ENCODE assay signal across 29 cellular contexts in the genomic region with DNA sequence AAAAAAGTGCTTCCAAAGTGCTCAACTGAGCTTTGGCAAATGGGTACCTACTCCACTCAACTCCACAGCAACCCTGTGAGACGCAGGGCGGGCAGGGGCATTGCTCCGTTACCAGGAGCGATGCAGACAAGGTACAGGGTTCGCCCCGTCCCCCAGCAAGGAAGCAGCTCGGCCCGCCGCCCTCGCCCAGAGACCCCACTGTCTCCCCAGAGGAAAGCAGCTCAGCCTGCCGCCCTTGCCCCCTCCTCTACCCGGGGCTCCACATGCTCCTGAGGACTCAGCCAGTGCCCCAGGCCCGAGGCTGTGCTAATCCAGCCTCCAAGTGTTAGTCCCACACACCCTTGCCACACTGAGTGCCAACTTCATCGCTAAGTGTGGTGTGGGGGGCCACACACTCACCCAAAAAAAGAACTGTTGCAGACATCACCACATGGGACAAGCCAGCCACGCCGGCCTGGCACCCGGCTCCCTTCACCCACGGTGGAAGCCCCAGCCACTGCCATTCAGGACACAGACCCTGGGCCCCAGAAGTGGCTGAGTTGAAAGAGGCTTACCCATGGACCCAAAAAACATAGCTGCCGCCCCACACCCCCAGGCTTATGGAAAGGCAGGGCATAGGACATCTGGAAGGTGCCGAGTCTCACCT.
"Had no signal": no experiment of that assay in that cellular context is flagged by ENCODE, and none has a peak within 500 bp of the region (broad histone marks: within the 10 kb centered on the region; RNA-seq: fewer than 3 reads in every experiment).

No MANE protein-coding gene starts in this region.

- H3K27me3 ChIP-seq: heart left ventricle, left lung, ovary, right atrium auricular region, right lobe of liver, suprapubic skin, tibial artery, upper lobe of right lung had no signal

- H3K4me1 Mint-ChIP-seq: stimulated activated memory B cell treated with anti-CD40 and anti-IgM and Interleukin-4, amounts not matched to agents 10 μg/mL and 1 μg/mL and 100 μg/mL, for 72 hours had no signal

- ATAC-seq: heart left ventricle; left colon; left lung; lower lobe of right lung; naive thymus-derived CD8-positive, alpha-beta T cell; right lobe of liver; stimulated activated memory B cell treated with anti-CD40 and anti-IgM and Interleukin-4, amounts not matched to agents 10 μg/mL and 1 μg/mL and 100 μg/mL, for 72 hours; upper lobe of right lung had no signal

- H3K4me2 ChIP-seq: smooth muscle cell had no signal

- H3K4me1 ChIP-seq: heart left ventricle, left lung, right atrium auricular region, right lobe of liver, suprapubic skin, tibial artery had no signal

- H3K27me3 Mint-ChIP-seq: naive thymus-derived CD8-positive, alpha-beta T cell; progenitor cell of endocrine pancreas; stimulated activated memory B cell treated with anti-CD40 and anti-IgM and Interleukin-4, amounts not matched to agents 10 μg/mL and 1 μg/mL and 100 μg/mL, for 72 hours; stimulated activated naive CD8-positive, alpha-beta T cell treated with anti-CD3 and anti-CD28 coated beads, Interleukin-15, Interleukin-2, amounts not matched to agents 100 ng/mL and 50 ng/mL, for 24 hours had no signal

- H3K4me3 ChIP-seq: heart left ventricle, left lung, lower lobe of right lung, ovary, right atrium auricular region, right lobe of liver, smooth muscle cell, suprapubic skin, thoracic aorta, tibial artery, upper lobe of right lung had no signal

- DNase-seq: heart left ventricle; hypothalamus; immature natural killer cell; kidney; left colon; lower lobe of right lung; mammary epithelial cell; mesenchymal stem cell; nucleus accumbens; ovary; right lobe of liver; stimulated activated CD4-positive, alpha-beta T cell treated with anti-CD3 and anti-CD28 coated beads, Interleukin-1b, Interleukin-23, amount 100 ng/mL, for 48 hours; stimulated activated CD4-positive, alpha-beta T cell treated with anti-CD3 and anti-CD28 coated beads, Interleukin-2, amount 100 ng/mL, for 48 hours; stimulated activated CD4-positive, alpha-beta T cell treated with anti-CD3 and anti-CD28 coated beads, Interleukin-4, amount 100 ng/mL, for 4 hours; stimulated activated CD8-positive, alpha-beta memory T cell treated with anti-CD3 and anti-CD28 coated beads, Interleukin-4, amount 100 ng/mL, for 48 hours; tibial artery; trophoblast cell; upper lobe of right lung had no signal

- FAIRE-seq: islet of Langerhans, kidney, urothelium cell line had no signal

- H3K36me3 ChIP-seq: ovary had no signal

- H3K27ac Mint-ChIP-seq: immature natural killer cell; progenitor cell of endocrine pancreas; stimulated activated memory B cell treated with anti-CD40 and anti-IgM and Interleukin-4, amounts not matched to agents 10 μg/mL and 1 μg/mL and 100 μg/mL, for 72 hours; stimulated activated naive CD8-positive, alpha-beta T cell treated with anti-CD3 and anti-CD28 coated beads, Interleukin-15, Interleukin-2, amounts not matched to agents 100 ng/mL and 50 ng/mL, for 24 hours had no signal

- H3K27ac ChIP-seq: heart left ventricle, left lung, lower lobe of right lung, ovary, right atrium auricular region, right lobe of liver, suprapubic skin, thoracic aorta, tibial artery, upper lobe of right lung had no signal

- H3K9me3 ChIP-seq: heart left ventricle, left lung, lower lobe of right lung, ovary, right atrium auricular region, right lobe of liver, suprapubic skin, thoracic aorta, tibial artery, upper lobe of right lung had no signal

- H3K9me3 Mint-ChIP-seq: immature natural killer cell; naive thymus-derived CD8-positive, alpha-beta T cell; stimulated activated naive CD8-positive, alpha-beta T cell treated with anti-CD3 and anti-CD28 coated beads, Interleukin-15, Interleukin-2, amounts not matched to agents 100 ng/mL and 50 ng/mL, for 24 hours had no signal

- H3K4me3 Mint-ChIP-seq: immature natural killer cell; naive thymus-derived CD8-positive, alpha-beta T cell; stimulated activated memory B cell treated with anti-CD40 and anti-IgM and Interleukin-4, amounts not matched to agents 10 μg/mL and 1 μg/mL and 100 μg/mL, for 72 hours; stimulated activated naive CD8-positive, alpha-beta T cell treated with anti-CD3 and anti-CD28 coated beads, Interleukin-15, Interleukin-2, amounts not matched to agents 100 ng/mL and 50 ng/mL, for 24 hours had no signal
